In genomic region chr2:172861163-172861562, GRCh38 we compare ENCODE assay signal across 24 cellular contexts.
A peak's percentile ranks its signal among the peaks of the same experiment; 100 is the strongest.
DNase-seq lines count a peak whose midpoint lies in the region; ATAC-seq, FAIRE-seq and TF ChIP-seq lines count a peak whose summit lies in the region.
"Had no signal": no experiment of that assay in that cellular context is flagged by ENCODE, and none has a peak within 500 bp of the region (broad histone marks: within the 10 kb centered on the region; RNA-seq: fewer than 3 reads in every experiment).

No MANE protein-coding gene starts in this region.

- peak overlapping the region in 1 of 2 experiments; percentile 99; a peak in 2 of 4 replicates for H3K27ac ChIP-seq in SK-N-SH (ENCODE audit: low read depth in 2 of 2, low read length in 1 of 2)
- H3K27ac ChIP-seq in adrenal gland = peak overlapping the region in 3 of 5 donors; percentile 30 to 81 (median 61)
- H3K27ac ChIP-seq: Peyer's patch had no signal

- H3K27me3 ChIP-seq in SK-N-SH (ENCODE audit: insufficient read depth) (no peaks in the 10 kb centered on the region), adrenal gland (no peaks in the 10 kb centered on the region), MG63 (no peaks in the 10 kb centered on the region)
- H3K27me3 ChIP-seq: Peyer's patch had no signal

- no peak overlapping the region; the same call in 1 of the 2 replicates for H2AFZ ChIP-seq in SK-N-SH (ENCODE audit: low read depth)

- CTCF ChIA-PET in SK-N-SH (lab: Yijun Ruan, JAX) = interaction anchor here (1.0 to 9.5 kb wide), 4 partner anchors 46 to 71 kb away, joined by 3 to 98 read pairs (median 6); no protein-coding TSS in a partner anchor

- 25% methylated on average over 4 of the region's 4 CpGs for WGBS in SK-N-SH (ENCODE audit: low lambda C conversion rate)
- 47 to 80% (median 75%) methylated on average over 4 of the region's 4 CpGs for WGBS in adrenal gland, 4 donors

- H3F3A ChIP-seq in SK-N-SH (replicated peaks; ENCODE audit: insufficient read depth) = no peaks in the 10 kb centered on the region

- H4K20me1 ChIP-seq in SK-N-SH (ENCODE audit: insufficient read depth) = no peaks in the 10 kb centered on the region

- no peaks in the 10 kb centered on the region for H3K9me3 Mint-ChIP-seq in glutamatergic neuron (ENCODE audit: unreplicated experiment)
- no peaks in the 10 kb centered on the region for H3K9me3 Mint-ChIP-seq in stimulated activated effector memory CD8-positive, alpha-beta T cell treated with anti-CD3 and anti-CD28 coated beads, Interleukin-12 subunit alpha, Interleukin-12 subunit beta, amount 100 ng/mL, for 72 hours
- H3K9me3 Mint-ChIP-seq: CD4-positive, alpha-beta T cell had no signal

- H3K27ac Mint-ChIP-seq in glutamatergic neuron (ENCODE audit: unreplicated experiment) = peak overlapping the region; percentile 86
- H3K27ac Mint-ChIP-seq in stimulated activated effector memory CD8-positive, alpha-beta T cell treated with anti-CD3 and anti-CD28 coated beads, Interleukin-12 subunit alpha, Interleukin-12 subunit beta, amount 100 ng/mL, for 72 hours = no peak overlapping the region
- H3K27ac Mint-ChIP-seq: CD4-positive, alpha-beta T cell had no signal

- no peak for FAIRE-seq in GM12892 (lab: Jason Lieb, UNC)
- FAIRE-seq: HTR-8/SVneo had no signal

- POLR2A ChIA-PET in SK-N-SH (lab: Yijun Ruan, JAX) = no interaction called here

- H3K4me2 ChIP-seq in SK-N-SH = no peak overlapping the region

- DNase-seq in SK-N-SH (no peak), adrenal gland (no peak), glutamatergic neuron (no peak), retina (peak; percentile 64), MG63 (no peak), GM12892 (ENCODE audit: insufficient read length) (no peak)
- no peak for DNase-seq in stimulated activated effector memory CD8-positive, alpha-beta T cell treated with anti-CD3 and anti-CD28 coated beads, Interleukin-12 subunit alpha, Interleukin-12 subunit beta, amount 100 ng/mL, for 72 hours (ENCODE audit: low spot score in 2 of 2)
- DNase-seq: 8988T; Caco-2; CD4-positive, alpha-beta T cell; GF-D8; GOT3; IMR-90; Karpas-422; NCI-H1048; NCI-H1436 treated with DMSO at 0.1 percent for 48 hours; NCI-H2029; NCI-H446; NCI-H748 treated with DMSO at 0.1 percent for 48 hours; NK-92 treated with Interleukin-12 subunit alpha and Interleukin-12 subunit beta, amount 100 ng/mL, for 24 hours; Peyer's patch had no signal

- no peak for ATAC-seq in SK-N-SH treated with all-trans-retinoic acid at 6 μM for 48 hours
- ATAC-seq in stimulated activated effector memory CD8-positive, alpha-beta T cell treated with anti-CD3 and anti-CD28 coated beads, Interleukin-12 subunit alpha, Interleukin-12 subunit beta, amount 100 ng/mL, for 72 hours = no peak
- ATAC-seq: HCT116 had no signal

- H3K36me3 Mint-ChIP-seq in glutamatergic neuron (ENCODE audit: unreplicated experiment) = no peaks in the 10 kb centered on the region
- H3K36me3 Mint-ChIP-seq in stimulated activated effector memory CD8-positive, alpha-beta T cell treated with anti-CD3 and anti-CD28 coated beads, Interleukin-12 subunit alpha, Interleukin-12 subunit beta, amount 100 ng/mL, for 72 hours = no peaks in the 10 kb centered on the region

- TF ChIP-seq EP300 in SK-N-SH (IDR thresholded peaks at IDR 0.05; ENCODE audit: borderline replicate concordance in 1 of 2, low read depth in 1 of 2, low read length in 1 of 2) = no peak

- H3K36me3 ChIP-seq in SK-N-SH (replicated peaks in 1 of 2; ENCODE audit: control insufficient read depth in 1 of 2, insufficient read depth in 2 of 2, low read length in 1 of 2) (no peaks in the 10 kb centered on the region), adrenal gland (replicated peaks in 1 of 2) (no peaks in the 10 kb centered on the region), MG63 (no peaks in the 10 kb centered on the region)
- H3K36me3 ChIP-seq: Peyer's patch had no signal

- H3K79me2 ChIP-seq in SK-N-SH (ENCODE audit: insufficient read depth) = no peaks in the 10 kb centered on the region

- H3K4me3 Mint-ChIP-seq in glutamatergic neuron (ENCODE audit: unreplicated experiment) = peak overlapping the region; percentile 27
- H3K4me3 Mint-ChIP-seq in stimulated activated effector memory CD8-positive, alpha-beta T cell treated with anti-CD3 and anti-CD28 coated beads, Interleukin-12 subunit alpha, Interleukin-12 subunit beta, amount 100 ng/mL, for 72 hours = no peak overlapping the region
- H3K4me3 Mint-ChIP-seq: CD4-positive, alpha-beta T cell had no signal

- no peak for TF ChIP-seq RAD21 in SK-N-SH (IDR thresholded peaks at IDR 0.05; ENCODE audit: low read length)

- H3K9me3 ChIP-seq in SK-N-SH = no peaks in the 10 kb centered on the region
- H3K9me3 ChIP-seq in adrenal gland (replicated peaks in 1 of 3) = no peaks in the 10 kb centered on the region
- H3K9me3 ChIP-seq in MG63 = no peaks in the 10 kb centered on the region
- H3K9me3 ChIP-seq: Caco-2, Peyer's patch had no signal

- H3K4me3 ChIP-seq in SK-N-SH (ENCODE audit: low read depth in 2 of 2, low read length in 1 of 2) = peak overlapping the region in 1 of 2 experiments; percentile 33; a peak in 2 of 4 replicates
- peak overlapping the region in 1 of 4 donors; percentile 27 for H3K4me3 ChIP-seq in adrenal gland
- H3K4me3 ChIP-seq in MG63 = no peak overlapping the region
- H3K4me3 ChIP-seq: Peyer's patch had no signal

- no peaks in the 10 kb centered on the region for H3K9me2 ChIP-seq in SK-N-SH

- H3K4me1 ChIP-seq in SK-N-SH (ENCODE audit: control insufficient read depth in 1 of 2, insufficient read depth in 2 of 2, low read depth in 1 of 2, low read length in 1 of 2) (peaks cover 5 to 34% of the 10 kb centered on the region in 2 experiments; a peak in 2 of 4 replicates), adrenal gland (replicated peaks in 1 of 2) (peaks cover 40 to 72% of the 10 kb centered on the region in 2 donors)
- H3K4me1 ChIP-seq: Caco-2, Peyer's patch had no signal

- TF ChIP-seq CTCF in SK-N-SH (IDR thresholded peaks at IDR 0.05) (no peak), adrenal gland (IDR thresholded peaks at IDR 0.05) (no peak), glutamatergic neuron (IDR thresholded peaks at IDR 0.05; ENCODE audit: partially characterized antibody, unreplicated experiment) (no peak)

- H3K27me3 Mint-ChIP-seq in glutamatergic neuron (ENCODE audit: unreplicated experiment) = no peaks in the 10 kb centered on the region

- no peak for TF ChIP-seq POLR2A in adrenal gland (IDR thresholded peaks at IDR 0.05)
- no peak for TF ChIP-seq POLR2A in GM12892 (IDR thresholded peaks at IDR 0.05; ENCODE audit: low read depth, low read length)

- intact Hi-C loops in adrenal gland (cut with DNase I) = loop anchor here in 1 of 2 donors (10.0 kb wide), 1 partner anchor 46 kb away; no protein-coding TSS in a partner anchor

- H3K9ac ChIP-seq in SK-N-SH = no peak overlapping the region

- peaks cover 22% of the 10 kb centered on the region for H3K4me1 Mint-ChIP-seq in glutamatergic neuron (ENCODE audit: low read depth, unreplicated experiment)
- H3K4me1 Mint-ChIP-seq in stimulated activated effector memory CD8-positive, alpha-beta T cell treated with anti-CD3 and anti-CD28 coated beads, Interleukin-12 subunit alpha, Interleukin-12 subunit beta, amount 100 ng/mL, for 72 hours = no peaks in the 10 kb centered on the region

TF ChIP-seq in SK-N-SH, 30 proteins besides CTCF, POLR2A, EP300 and RAD21:
- TF ChIP-seq RCOR1 (IDR thresholded peaks at IDR 0.05; ENCODE audit: low read length) (no peak), MXI1 (IDR thresholded peaks at IDR 0.05; ENCODE audit: low read depth, low read length) (peak; percentile 58; the same call in 1 of the 2 replicates)

TF ChIP-seq in SK-N-SH treated with all-trans-retinoic acid at 6 μM for 48 hours, 23 proteins besides CTCF, POLR2A, EP300 and RAD21:
- TF ChIP-seq ZC3H10 (CRISPR knock-in tag; IDR thresholded peaks at IDR 0.05) (no peak), SNAI2 (CRISPR knock-in tag; IDR thresholded peaks at IDR 0.05) (no peak), TCF4 (CRISPR knock-in tag; IDR thresholded peaks at IDR 0.05; ENCODE audit: borderline replicate concordance) (no peak)
